12 cellular contexts compared by ENCODE assay signal in the genomic region with DNA sequence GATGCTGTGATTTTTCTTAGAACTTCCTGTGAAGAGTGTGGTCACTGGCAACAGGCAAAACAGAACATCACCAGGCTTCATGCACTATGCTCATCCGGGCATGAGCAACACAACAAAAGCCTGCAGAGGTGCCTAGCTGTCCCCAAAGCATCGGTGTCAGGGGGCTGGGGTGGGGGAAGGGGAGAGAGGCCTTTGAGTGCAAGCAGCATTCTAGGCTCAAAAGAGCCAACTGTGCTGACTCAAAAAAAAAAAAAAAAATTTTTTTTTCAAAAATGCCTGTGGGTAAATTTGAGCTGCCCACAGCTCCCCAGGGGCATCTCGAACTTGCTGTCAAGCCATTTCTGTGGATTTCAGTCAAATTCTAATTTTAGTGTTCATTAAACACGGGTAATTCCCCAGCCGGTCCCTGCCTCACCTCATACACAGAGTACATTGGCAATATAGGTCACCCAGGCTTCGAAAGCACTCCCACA.
DNase-seq lines count a peak whose midpoint lies in the region; ATAC-seq, FAIRE-seq and TF ChIP-seq lines count a peak whose summit lies in the region.
"Had no signal": no experiment of that assay in that cellular context is flagged by ENCODE, and none has a peak within 500 bp of the region (broad histone marks: within the 10 kb centered on the region; RNA-seq: fewer than 3 reads in every experiment).

No MANE protein-coding gene starts in this region.

- H3K79me2 ChIP-seq in HepG2 (ENCODE audit: insufficient read depth, low read length): no peaks in the 10 kb centered on the region

- H4K20me1 ChIP-seq in HepG2 (ENCODE audit: insufficient read depth, low read length): no peaks in the 10 kb centered on the region

- no CpG with 5 or more reads among the region's 6 CpGs for WGBS in neuronal stem cell (ENCODE audit: extremely low coverage in 2 of 2, insufficient read length in 2 of 2, insufficient replicate concordance in 1 of 2), 2 donors
- WGBS in HepG2 (ENCODE audit: low lambda C conversion rate): 26% methylated on average over 6 of the region's 6 CpGs

- no peak overlapping the region for H3K4ac ChIP-seq in neuronal stem cell (ENCODE audit: low read length)

- CTCF ChIA-PET in HepG2 (lab: Yijun Ruan, JAX; ENCODE audit: low intra/inter-chr PET ratio, low total read pairs): no interaction called here

- TF ChIP-seq EP300 in HepG2 (IDR thresholded peaks at IDR 0.05; ENCODE audit: low read depth in 2 of 2, low read length in 2 of 2) (no peak), HepG2 (CRISPR knock-in tag; IDR thresholded peaks at IDR 0.05; ENCODE audit: borderline replicate concordance) (no peak)

- H3K27me3 ChIP-seq in neuronal stem cell (ENCODE audit: control insufficient read depth in 3 of 3, insufficient read depth in 3 of 3, low read depth in 1 of 3, low read length in 3 of 3) (no peaks in the 10 kb centered on the region), HepG2 (ENCODE audit: control insufficient read depth in 1 of 2, insufficient read depth in 2 of 2, low read length in 2 of 2) (peaks cover 0 to 5% of the 10 kb centered on the region in 2 experiments; a peak in 1 of 5 replicates)

- no peak overlapping the region for H2AK5ac ChIP-seq in neuronal stem cell (ENCODE audit: low read depth, low read length)

- H3K27ac Mint-ChIP-seq in activated naive CD8-positive, alpha-beta T cell treated with anti-CD3 and anti-CD28 coated beads for 36 hours: no peak overlapping the region

- DNase-seq in astrocyte of the hippocampus (ENCODE audit: low read depth, low spot score) (peak; percentile 49), neuronal stem cell (ENCODE audit: low spot score) (peak; percentile 38), HepG2 (ENCODE audit: low spot score) (no peak), NCI-H524 (lab: John Stamatoyannopoulos, UW) (no peak)
- DNase-seq in activated naive CD8-positive, alpha-beta T cell treated with anti-CD3 and anti-CD28 coated beads for 36 hours: no peak
- DNase-seq: Calu3; stimulated activated naive CD4-positive, alpha-beta T cell had no signal

- in situ Hi-C loops in HepG2 (cut with HindIII; ENCODE audit: extremely low pct_ligation_motif_present, low pct_unique_long_range_greater_than_20kb): no loop called here

- H2BK12ac ChIP-seq in neuronal stem cell (ENCODE audit: low read length): no peak overlapping the region

- H3K4me2 ChIP-seq in neuronal stem cell (ENCODE audit: insufficient read depth, low read length, poor library complexity, severe bottlenecking) (no peak overlapping the region), HepG2 (ENCODE audit: low read depth, low read length) (no peak overlapping the region)

- no peak for FAIRE-seq in HepG2 (lab: Jason Lieb, UNC)

- no peak for TF ChIP-seq RAD21 in HepG2 (CRISPR knock-in tag; IDR thresholded peaks at IDR 0.05)

- no peak overlapping the region for H3K23ac ChIP-seq in neuronal stem cell (ENCODE audit: low read depth, low read length, poor library complexity)

- TF ChIP-seq CTCF in HepG2 (CRISPR knock-in tag; IDR thresholded peaks at IDR 0.05): no peak

- H3K36me3 ChIP-seq in neuronal stem cell (replicated peaks in 1 of 2; ENCODE audit: control insufficient read depth in 2 of 2, insufficient read depth in 2 of 2, low read length in 2 of 2) (no peaks in the 10 kb centered on the region), HepG2 (replicated peaks in 1 of 2; ENCODE audit: control insufficient read depth in 1 of 2, insufficient read depth in 2 of 2, low read length in 2 of 2) (no peaks in the 10 kb centered on the region)

- no TSS peak for BruUV-seq in HepG2 (replicated peaks; lab: Mats Ljungman, UMichigan)

- H4K91ac ChIP-seq in neuronal stem cell (ENCODE audit: low read depth, low read length, poor library complexity): no peak overlapping the region

- H3K27me3 Mint-ChIP-seq in activated naive CD8-positive, alpha-beta T cell treated with anti-CD3 and anti-CD28 coated beads for 36 hours: no peaks in the 10 kb centered on the region

- H3K27ac ChIP-seq in neuronal stem cell (replicated peaks; ENCODE audit: low read length) (peak overlapping the region; percentile 69), HepG2 (ENCODE audit: extremely low read length, insufficient read depth, low read length) (no peak overlapping the region)
- H3K27ac ChIP-seq: RWPE1, VCaP had no signal

- H2BK5ac ChIP-seq in neuronal stem cell (ENCODE audit: low read length): no peak overlapping the region

- no peak overlapping the region for H3K4me3 ChIP-seq in neuronal stem cell (ENCODE audit: low read length in 2 of 2)
- no peak overlapping the region for H3K4me3 ChIP-seq in HepG2 (replicated peaks in 1 of 3; ENCODE audit: insufficient read depth in 1 of 3, low read depth in 2 of 3, low read length in 3 of 3)

- H2AFZ ChIP-seq in neuronal stem cell (ENCODE audit: low read length) (peak overlapping the region; percentile 75), HepG2 (ENCODE audit: low read length) (no peak overlapping the region)

- H3K36me3 Mint-ChIP-seq in activated naive CD8-positive, alpha-beta T cell treated with anti-CD3 and anti-CD28 coated beads for 36 hours: no peaks in the 10 kb centered on the region

- H3K4me3 Mint-ChIP-seq in activated naive CD8-positive, alpha-beta T cell treated with anti-CD3 and anti-CD28 coated beads for 36 hours: no peak overlapping the region

- H4K8ac ChIP-seq in neuronal stem cell (ENCODE audit: low read depth, low read length): no peak overlapping the region

- intact Hi-C loops in HepG2 (cut with micrococcal nuclease; ENCODE audit: unreplicated experiment): no loop called here

- no peaks in the 10 kb centered on the region for H3K4me1 Mint-ChIP-seq in activated naive CD8-positive, alpha-beta T cell treated with anti-CD3 and anti-CD28 coated beads for 36 hours

- ATAC-seq in GM18867 (IDR thresholded peaks at IDR 0.05; ENCODE audit: unreplicated experiment): peak; percentile 67
- peak; percentile 65 for ATAC-seq in HG02938 (IDR thresholded peaks at IDR 0.05; ENCODE audit: unreplicated experiment)
- no peak for ATAC-seq in HepG2
- no peak for ATAC-seq in esophagus mucosa

- H3K14ac ChIP-seq in neuronal stem cell (ENCODE audit: low read length): no peak overlapping the region

- H3K18ac ChIP-seq in neuronal stem cell (ENCODE audit: low read length): no peak overlapping the region

- H3K9ac ChIP-seq in neuronal stem cell (ENCODE audit: low read depth, low read length, poor library complexity) (no peak overlapping the region), HepG2 (ENCODE audit: insufficient read depth, low read depth, low read length) (no peak overlapping the region)

- no peaks in the 10 kb centered on the region for H3K9me3 Mint-ChIP-seq in activated naive CD8-positive, alpha-beta T cell treated with anti-CD3 and anti-CD28 coated beads for 36 hours

- no peaks in the 10 kb centered on the region for H3K9me3 ChIP-seq in neuronal stem cell (replicated peaks in 1 of 2; ENCODE audit: control insufficient read depth in 2 of 2, insufficient read depth in 1 of 2, low read depth in 1 of 2, low read length in 2 of 2)
- H3K9me3 ChIP-seq in HepG2 (ENCODE audit: low read length): no peaks in the 10 kb centered on the region

- no peak overlapping the region for H2BK15ac ChIP-seq in neuronal stem cell (ENCODE audit: low read length)

- POLR2A ChIA-PET in HepG2 (lab: Yijun Ruan, JAX): no interaction called here

- no peaks in the 10 kb centered on the region for H3K79me1 ChIP-seq in neuronal stem cell (ENCODE audit: low read depth, low read length)

- no peak overlapping the region for H2BK120ac ChIP-seq in neuronal stem cell (ENCODE audit: low read depth, low read length)

- TF ChIP-seq POLR2A in HepG2 (IDR thresholded peaks at IDR 0.05; ENCODE audit: insufficient read depth in 1 of 2, low read depth in 2 of 2, low read length in 2 of 2): no peak

- peaks cover 0 to 4% of the 10 kb centered on the region in 2 donors for H3K4me1 ChIP-seq in neuronal stem cell (ENCODE audit: control insufficient read depth in 2 of 2, insufficient read depth in 1 of 2, low read depth in 1 of 2, low read length in 2 of 2)
- peaks cover 5% of the 10 kb centered on the region for H3K4me1 ChIP-seq in HepG2 (ENCODE audit: insufficient read depth, low read length)

TF ChIP-seq in HepG2, 621 proteins besides CTCF, POLR2A, EP300 and RAD21 (continues in another document):
- TF ChIP-seq ZNF33A (CRISPR knock-in tag; IDR thresholded peaks at IDR 0.05; ENCODE audit: borderline replicate concordance): no peak
- no peak for TF ChIP-seq GTF2F1 (IDR thresholded peaks at IDR 0.05; ENCODE audit: low read length)
- TF ChIP-seq, protein P1, sequence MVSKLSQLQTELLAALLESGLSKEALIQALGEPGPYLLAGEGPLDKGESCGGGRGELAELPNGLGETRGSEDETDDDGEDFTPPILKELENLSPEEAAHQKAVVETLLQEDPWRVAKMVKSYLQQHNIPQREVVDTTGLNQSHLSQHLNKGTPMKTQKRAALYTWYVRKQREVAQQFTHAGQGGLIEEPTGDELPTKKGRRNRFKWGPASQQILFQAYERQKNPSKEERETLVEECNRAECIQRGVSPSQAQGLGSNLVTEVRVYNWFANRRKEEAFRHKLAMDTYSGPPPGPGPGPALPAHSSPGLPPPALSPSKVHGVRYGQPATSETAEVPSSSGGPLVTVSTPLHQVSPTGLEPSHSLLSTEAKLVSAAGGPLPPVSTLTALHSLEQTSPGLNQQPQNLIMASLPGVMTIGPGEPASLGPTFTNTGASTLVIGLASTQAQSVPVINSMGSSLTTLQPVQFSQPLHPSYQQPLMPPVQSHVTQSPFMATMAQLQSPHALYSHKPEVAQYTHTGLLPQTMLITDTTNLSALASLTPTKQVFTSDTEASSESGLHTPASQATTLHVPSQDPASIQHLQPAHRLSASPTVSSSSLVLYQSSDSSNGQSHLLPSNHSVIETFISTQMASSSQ (IDR thresholded peaks at IDR 0.05; ENCODE audit: low read depth): no peak
- TF ChIP-seq, protein P1 (CRISPR knock-in tag; IDR thresholded peaks at IDR 0.05; ENCODE audit: borderline replicate concordance): no peak
- TF ChIP-seq ZNF17 (CRISPR knock-in tag; IDR thresholded peaks at IDR 0.05): no peak

Comparison
In these comparisons a context has a peak if more than half of its experiments do, and no peak if none do; other contexts are left out.
1. ATAC-seq: peak in GM18867 (single experiment) and HG02938 (single experiment); none in HepG2 (single experiment) and esophagus mucosa (single experiment).
2. DNase-seq: peak in astrocyte of the hippocampus (single experiment) and neuronal stem cell (single experiment); none in HepG2 (single experiment), NCI-H524 (0 of 2) and activated naive CD8-positive, alpha-beta T cell treated with anti-CD3 and anti-CD28 coated beads for 36 hours (single experiment).